In the genomic region with DNA sequence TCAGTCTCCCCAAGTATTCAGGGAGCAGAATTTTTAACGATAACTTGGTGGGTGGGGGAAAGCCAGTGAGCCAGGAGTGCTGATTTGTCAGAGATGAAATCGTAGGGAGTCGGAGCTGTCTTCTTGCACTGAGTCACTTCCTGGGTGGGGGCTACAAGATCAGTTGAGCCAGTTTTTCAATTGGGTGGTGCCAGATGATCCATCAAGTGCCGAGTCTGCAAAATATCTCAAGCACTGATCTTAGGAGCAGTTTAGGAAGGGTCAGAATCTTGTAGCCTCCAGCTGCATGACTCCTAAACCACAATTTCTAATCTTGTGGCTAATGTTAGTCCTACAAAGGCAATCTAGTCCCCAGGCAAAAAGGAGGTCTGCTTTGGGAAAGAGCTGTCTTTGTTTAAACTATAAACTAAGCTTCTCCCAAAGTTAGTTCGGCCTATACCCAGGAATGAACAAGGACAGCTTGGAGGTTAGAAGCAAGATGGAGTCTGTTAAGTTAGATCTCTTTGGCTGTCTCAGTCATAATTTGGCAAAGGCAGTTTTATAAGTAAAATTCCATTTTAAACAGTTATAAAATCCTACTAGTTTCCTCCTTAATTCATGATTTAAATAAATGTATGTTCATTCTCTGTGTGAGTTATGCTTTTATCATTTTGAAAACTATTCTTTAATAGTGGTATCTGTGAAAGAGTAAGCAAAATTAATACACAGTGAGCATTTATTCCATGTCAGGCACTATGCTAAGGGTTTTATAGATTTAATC, we compare ENCODE assay signal across 1 cellular context.
TF ChIP-seq lines count a peak whose summit lies in the region.

No MANE protein-coding gene starts in this region.

TF ChIP-seq in K562, 482 proteins besides CTCF, POLR2A, EP300 and RAD21 (continued from another document and continues in another):
- TF ChIP-seq SMARCC2 (IDR thresholded peaks at IDR 0.05; ENCODE audit: low read depth) (peak; percentile 78; the same call in 1 of the 2 replicates), ZNF3 (CRISPR knock-in tag; IDR thresholded peaks at IDR 0.05) (no peak), HMG20B (CRISPR knock-in tag; IDR thresholded peaks at IDR 0.05) (no peak), ETV6 (IDR thresholded peaks at IDR 0.05; ENCODE audit: borderline replicate concordance in 1 of 2, low read depth in 2 of 2, low read length in 1 of 2) (no peak), ETV6 (CRISPR knock-in tag; IDR thresholded peaks at IDR 0.05; ENCODE audit: borderline replicate concordance) (no peak), HNRNPK (IDR thresholded peaks at IDR 0.05; ENCODE audit: low read depth, low read length, poor library complexity, severe bottlenecking) (no peak), HDAC3 (IDR thresholded peaks at IDR 0.05; ENCODE audit: borderline replicate concordance, partially characterized antibody) (peak; percentile 29), FOXK1 (CRISPR knock-in tag; IDR thresholded peaks at IDR 0.05; ENCODE audit: borderline replicate concordance) (no peak), MTF1 (CRISPR knock-in tag; IDR thresholded peaks at IDR 0.05; ENCODE audit: borderline replicate concordance) (no peak), BACH1 (tag; IDR thresholded peaks at IDR 0.05) (peak; percentile 68; the same call in 1 of the 2 replicates), NFATC3 (IDR thresholded peaks at IDR 0.05) (no peak), KDM4B (IDR thresholded peaks at IDR 0.05; ENCODE audit: borderline replicate concordance in 2 of 2, low read depth in 1 of 2) (no peak), HNRNPH1 (optimal IDR thresholded peaks at IDR 0.05; ENCODE audit: low read depth, low read length) (no peak), PHF20 (IDR thresholded peaks at IDR 0.05; ENCODE audit: partially characterized antibody) (no peak), NEUROD1 (IDR thresholded peaks at IDR 0.05; ENCODE audit: borderline replicate concordance, low read depth, low read length, partially characterized antibody) (no peak), CCAR2 (IDR thresholded peaks at IDR 0.05; ENCODE audit: low read depth, low read length) (no peak), GATA2 (CRISPR knock-in tag; IDR thresholded peaks at IDR 0.05) (peak; percentile 83), MAFF (IDR thresholded peaks at IDR 0.05; ENCODE audit: low read length) (peak; percentile 59; the same call in 1 of the 2 replicates), SREBF1 (IDR thresholded peaks at IDR 0.05; ENCODE audit: borderline replicate concordance, low read depth, low read length) (no peak), ZSCAN29 (IDR thresholded peaks at IDR 0.05) (no peak), TEAD4 (IDR thresholded peaks at IDR 0.05; ENCODE audit: low read length) (peak; percentile 78), TEAD4 (CRISPR knock-in tag; IDR thresholded peaks at IDR 0.05; ENCODE audit: borderline replicate concordance) (no peak), TAF7 (tag; IDR thresholded peaks at IDR 0.05) (0 out of 2 replicates have a peak, but pooled peaks have one; percentile 44), ZNF384 (IDR thresholded peaks at IDR 0.05; ENCODE audit: low read depth, low read length) (no peak), ZNF184 (CRISPR knock-in tag; IDR thresholded peaks at IDR 0.05) (no peak), JUND (IDR thresholded peaks at IDR 0.05; ENCODE audit: borderline replicate concordance, low read depth, low read length) (peak; percentile 94), JUND (tag; IDR thresholded peaks at IDR 0.05; ENCODE audit: borderline replicate concordance, low read depth, low read length) (peak; percentile 91; the same call in 1 of the 3 replicates), ZNF764 (CRISPR knock-in tag; IDR thresholded peaks at IDR 0.05; ENCODE audit: low read depth) (no peak), ETV5 (CRISPR knock-in tag; IDR thresholded peaks at IDR 0.05; ENCODE audit: low read depth) (peak; percentile 89), GABPB2 (CRISPR knock-in tag; conservative IDR thresholded peaks at IDR 0.05) (no peak), HIVEP1 (CRISPR knock-in tag; IDR thresholded peaks at IDR 0.05) (no peak), DDX20 (tag; IDR thresholded peaks at IDR 0.05; ENCODE audit: low read depth) (peak; percentile 79), LEF1 (IDR thresholded peaks at IDR 0.05) (peak; percentile 75; the same call in 1 of the 2 replicates), FOXA3 (CRISPR knock-in tag; conservative IDR thresholded peaks at IDR 0.05 in 1 of 2, IDR thresholded peaks at IDR 0.05 in 1 of 2) (no peak), NBN (IDR thresholded peaks at IDR 0.05; ENCODE audit: low read depth) (peak; percentile 52; the same call in 1 of the 2 replicates), PYGO2 (tag; IDR thresholded peaks at IDR 0.05) (no peak), BMI1 (IDR thresholded peaks at IDR 0.05; ENCODE audit: low read length) (no peak), ZNF79 (CRISPR knock-in tag; IDR thresholded peaks at IDR 0.05; ENCODE audit: low read depth) (peak; percentile 38; the same call in 1 of the 2 replicates)
- TF ChIP-seq, protein P1, sequence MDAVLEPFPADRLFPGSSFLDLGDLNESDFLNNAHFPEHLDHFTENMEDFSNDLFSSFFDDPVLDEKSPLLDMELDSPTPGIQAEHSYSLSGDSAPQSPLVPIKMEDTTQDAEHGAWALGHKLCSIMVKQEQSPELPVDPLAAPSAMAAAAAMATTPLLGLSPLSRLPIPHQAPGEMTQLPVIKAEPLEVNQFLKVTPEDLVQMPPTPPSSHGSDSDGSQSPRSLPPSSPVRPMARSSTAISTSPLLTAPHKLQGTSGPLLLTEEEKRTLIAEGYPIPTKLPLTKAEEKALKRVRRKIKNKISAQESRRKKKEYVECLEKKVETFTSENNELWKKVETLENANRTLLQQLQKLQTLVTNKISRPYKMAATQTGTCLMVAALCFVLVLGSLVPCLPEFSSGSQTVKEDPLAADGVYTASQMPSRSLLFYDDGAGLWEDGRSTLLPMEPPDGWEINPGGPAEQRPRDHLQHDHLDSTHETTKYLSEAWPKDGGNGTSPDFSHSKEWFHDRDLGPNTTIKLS (IDR thresholded peaks at IDR 0.05; ENCODE audit: borderline replicate concordance, low read depth): peak; percentile 26; the same call in 1 of the 2 replicates
- TF ChIP-seq, protein P2, sequence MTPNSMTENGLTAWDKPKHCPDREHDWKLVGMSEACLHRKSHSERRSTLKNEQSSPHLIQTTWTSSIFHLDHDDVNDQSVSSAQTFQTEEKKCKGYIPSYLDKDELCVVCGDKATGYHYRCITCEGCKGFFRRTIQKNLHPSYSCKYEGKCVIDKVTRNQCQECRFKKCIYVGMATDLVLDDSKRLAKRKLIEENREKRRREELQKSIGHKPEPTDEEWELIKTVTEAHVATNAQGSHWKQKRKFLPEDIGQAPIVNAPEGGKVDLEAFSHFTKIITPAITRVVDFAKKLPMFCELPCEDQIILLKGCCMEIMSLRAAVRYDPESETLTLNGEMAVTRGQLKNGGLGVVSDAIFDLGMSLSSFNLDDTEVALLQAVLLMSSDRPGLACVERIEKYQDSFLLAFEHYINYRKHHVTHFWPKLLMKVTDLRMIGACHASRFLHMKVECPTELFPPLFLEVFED (CRISPR knock-in tag; conservative IDR thresholded peaks at IDR 0.05): no peak
- TF ChIP-seq, protein P3, sequence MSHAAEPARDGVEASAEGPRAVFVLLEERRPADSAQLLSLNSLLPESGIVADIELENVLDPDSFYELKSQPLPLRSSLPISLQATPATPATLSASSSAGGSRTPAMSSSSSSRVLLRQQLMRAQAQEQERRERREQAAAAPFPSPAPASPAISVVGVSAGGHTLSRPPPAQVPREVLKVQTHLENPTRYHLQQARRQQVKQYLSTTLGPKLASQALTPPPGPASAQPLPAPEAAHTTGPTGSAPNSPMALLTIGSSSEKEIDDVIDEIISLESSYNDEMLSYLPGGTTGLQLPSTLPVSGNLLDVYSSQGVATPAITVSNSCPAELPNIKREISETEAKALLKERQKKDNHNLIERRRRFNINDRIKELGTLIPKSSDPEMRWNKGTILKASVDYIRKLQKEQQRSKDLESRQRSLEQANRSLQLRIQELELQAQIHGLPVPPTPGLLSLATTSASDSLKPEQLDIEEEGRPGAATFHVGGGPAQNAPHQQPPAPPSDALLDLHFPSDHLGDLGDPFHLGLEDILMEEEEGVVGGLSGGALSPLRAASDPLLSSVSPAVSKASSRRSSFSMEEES (CRISPR knock-in tag; IDR thresholded peaks at IDR 0.05): no peak
- TF ChIP-seq, protein P4, sequence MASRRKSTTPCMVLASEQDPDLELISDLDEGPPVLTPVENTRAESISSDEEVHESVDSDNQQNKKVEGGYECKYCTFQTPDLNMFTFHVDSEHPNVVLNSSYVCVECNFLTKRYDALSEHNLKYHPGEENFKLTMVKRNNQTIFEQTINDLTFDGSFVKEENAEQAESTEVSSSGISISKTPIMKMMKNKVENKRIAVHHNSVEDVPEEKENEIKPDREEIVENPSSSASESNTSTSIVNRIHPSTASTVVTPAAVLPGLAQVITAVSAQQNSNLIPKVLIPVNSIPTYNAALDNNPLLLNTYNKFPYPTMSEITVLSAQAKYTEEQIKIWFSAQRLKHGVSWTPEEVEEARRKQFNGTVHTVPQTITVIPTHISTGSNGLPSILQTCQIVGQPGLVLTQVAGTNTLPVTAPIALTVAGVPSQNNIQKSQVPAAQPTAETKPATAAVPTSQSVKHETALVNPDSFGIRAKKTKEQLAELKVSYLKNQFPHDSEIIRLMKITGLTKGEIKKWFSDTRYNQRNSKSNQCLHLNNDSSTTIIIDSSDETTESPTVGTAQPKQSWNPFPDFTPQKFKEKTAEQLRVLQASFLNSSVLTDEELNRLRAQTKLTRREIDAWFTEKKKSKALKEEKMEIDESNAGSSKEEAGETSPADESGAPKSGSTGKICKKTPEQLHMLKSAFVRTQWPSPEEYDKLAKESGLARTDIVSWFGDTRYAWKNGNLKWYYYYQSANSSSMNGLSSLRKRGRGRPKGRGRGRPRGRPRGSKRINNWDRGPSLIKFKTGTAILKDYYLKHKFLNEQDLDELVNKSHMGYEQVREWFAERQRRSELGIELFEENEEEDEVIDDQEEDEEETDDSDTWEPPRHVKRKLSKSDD (conservative IDR thresholded peaks at IDR 0.05; ENCODE audit: low read length): no peak
- TF ChIP-seq, protein P5, sequence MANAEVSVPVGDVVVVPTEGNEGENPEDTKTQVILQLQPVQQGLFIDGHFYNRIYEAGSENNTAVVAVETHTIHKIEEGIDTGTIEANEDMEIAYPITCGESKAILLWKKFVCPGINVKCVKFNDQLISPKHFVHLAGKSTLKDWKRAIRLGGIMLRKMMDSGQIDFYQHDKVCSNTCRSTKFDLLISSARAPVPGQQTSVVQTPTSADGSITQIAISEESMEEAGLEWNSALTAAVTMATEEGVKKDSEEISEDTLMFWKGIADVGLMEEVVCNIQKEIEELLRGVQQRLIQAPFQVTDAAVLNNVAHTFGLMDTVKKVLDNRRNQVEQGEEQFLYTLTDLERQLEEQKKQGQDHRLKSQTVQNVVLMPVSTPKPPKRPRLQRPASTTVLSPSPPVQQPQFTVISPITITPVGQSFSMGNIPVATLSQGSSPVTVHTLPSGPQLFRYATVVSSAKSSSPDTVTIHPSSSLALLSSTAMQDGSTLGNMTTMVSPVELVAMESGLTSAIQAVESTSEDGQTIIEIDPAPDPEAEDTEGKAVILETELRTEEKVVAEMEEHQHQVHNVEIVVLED (CRISPR knock-in tag; IDR thresholded peaks at IDR 0.05): no peak
- TF ChIP-seq, protein P6, sequence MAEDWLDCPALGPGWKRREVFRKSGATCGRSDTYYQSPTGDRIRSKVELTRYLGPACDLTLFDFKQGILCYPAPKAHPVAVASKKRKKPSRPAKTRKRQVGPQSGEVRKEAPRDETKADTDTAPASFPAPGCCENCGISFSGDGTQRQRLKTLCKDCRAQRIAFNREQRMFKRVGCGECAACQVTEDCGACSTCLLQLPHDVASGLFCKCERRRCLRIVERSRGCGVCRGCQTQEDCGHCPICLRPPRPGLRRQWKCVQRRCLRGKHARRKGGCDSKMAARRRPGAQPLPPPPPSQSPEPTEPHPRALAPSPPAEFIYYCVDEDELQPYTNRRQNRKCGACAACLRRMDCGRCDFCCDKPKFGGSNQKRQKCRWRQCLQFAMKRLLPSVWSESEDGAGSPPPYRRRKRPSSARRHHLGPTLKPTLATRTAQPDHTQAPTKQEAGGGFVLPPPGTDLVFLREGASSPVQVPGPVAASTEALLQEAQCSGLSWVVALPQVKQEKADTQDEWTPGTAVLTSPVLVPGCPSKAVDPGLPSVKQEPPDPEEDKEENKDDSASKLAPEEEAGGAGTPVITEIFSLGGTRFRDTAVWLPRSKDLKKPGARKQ (CRISPR knock-in tag; IDR thresholded peaks at IDR 0.05): no peak
- TF ChIP-seq, protein P7, sequence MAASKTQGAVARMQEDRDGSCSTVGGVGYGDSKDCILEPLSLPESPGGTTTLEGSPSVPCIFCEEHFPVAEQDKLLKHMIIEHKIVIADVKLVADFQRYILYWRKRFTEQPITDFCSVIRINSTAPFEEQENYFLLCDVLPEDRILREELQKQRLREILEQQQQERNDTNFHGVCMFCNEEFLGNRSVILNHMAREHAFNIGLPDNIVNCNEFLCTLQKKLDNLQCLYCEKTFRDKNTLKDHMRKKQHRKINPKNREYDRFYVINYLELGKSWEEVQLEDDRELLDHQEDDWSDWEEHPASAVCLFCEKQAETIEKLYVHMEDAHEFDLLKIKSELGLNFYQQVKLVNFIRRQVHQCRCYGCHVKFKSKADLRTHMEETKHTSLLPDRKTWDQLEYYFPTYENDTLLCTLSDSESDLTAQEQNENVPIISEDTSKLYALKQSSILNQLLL (CRISPR knock-in tag; IDR thresholded peaks at IDR 0.05; ENCODE audit: borderline replicate concordance): no peak
- TF ChIP-seq, protein P8, sequence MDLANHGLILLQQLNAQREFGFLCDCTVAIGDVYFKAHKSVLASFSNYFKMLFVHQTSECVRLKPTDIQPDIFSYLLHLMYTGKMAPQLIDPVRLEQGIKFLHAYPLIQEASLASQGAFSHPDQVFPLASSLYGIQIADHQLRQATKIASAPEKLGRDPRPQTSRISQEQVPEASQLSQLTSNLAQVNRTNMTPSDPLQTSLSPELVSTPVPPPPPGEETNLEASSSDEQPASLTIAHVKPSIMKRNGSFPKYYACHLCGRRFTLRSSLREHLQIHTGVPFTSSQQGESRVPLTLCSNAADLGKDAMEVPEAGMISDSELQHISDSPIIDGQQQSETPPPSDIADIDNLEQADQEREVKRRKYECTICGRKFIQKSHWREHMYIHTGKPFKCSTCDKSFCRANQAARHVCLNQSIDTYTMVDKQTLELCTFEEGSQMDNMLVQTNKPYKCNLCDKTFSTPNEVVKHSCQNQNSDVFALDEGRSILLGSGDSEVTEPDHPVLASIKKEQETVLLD (IDR thresholded peaks at IDR 0.05): 0 out of 2 replicates have a peak, but pooled peaks have one; percentile 37
- TF ChIP-seq, protein P9, sequence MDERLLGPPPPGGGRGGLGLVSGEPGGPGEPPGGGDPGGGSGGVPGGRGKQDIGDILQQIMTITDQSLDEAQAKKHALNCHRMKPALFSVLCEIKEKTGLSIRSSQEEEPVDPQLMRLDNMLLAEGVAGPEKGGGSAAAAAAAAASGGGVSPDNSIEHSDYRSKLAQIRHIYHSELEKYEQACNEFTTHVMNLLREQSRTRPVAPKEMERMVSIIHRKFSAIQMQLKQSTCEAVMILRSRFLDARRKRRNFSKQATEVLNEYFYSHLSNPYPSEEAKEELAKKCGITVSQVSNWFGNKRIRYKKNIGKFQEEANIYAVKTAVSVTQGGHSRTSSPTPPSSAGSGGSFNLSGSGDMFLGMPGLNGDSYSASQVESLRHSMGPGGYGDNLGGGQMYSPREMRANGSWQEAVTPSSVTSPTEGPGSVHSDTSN (CRISPR knock-in tag; IDR thresholded peaks at IDR 0.05; ENCODE audit: low read depth): no peak
- TF ChIP-seq, protein P9 (tag; conservative IDR thresholded peaks at IDR 0.05; ENCODE audit: low read depth): peak; percentile 72; the same call in 1 of the 2 replicates
